Comparison of ENCODE assay signal across 9 cellular contexts in genomic region chr5:137660349-137660817, GRCh38.
A peak's percentile ranks its signal among the peaks of the same experiment; 100 is the strongest.
DNase-seq lines count a peak whose midpoint lies in the region; ATAC-seq and TF ChIP-seq lines count a peak whose summit lies in the region.
"Had no signal": no experiment of that assay in that cellular context is flagged by ENCODE, and none has a peak within 500 bp of the region (broad histone marks: within the 10 kb centered on the region; RNA-seq: fewer than 3 reads in every experiment).

No MANE protein-coding gene starts in this region.

- no peak overlapping the region for H3K4me3 Mint-ChIP-seq in naive thymus-derived CD4-positive, alpha-beta T cell
- H3K4me3 Mint-ChIP-seq in stimulated activated effector memory CD8-positive, alpha-beta T cell treated with anti-CD3 and anti-CD28 coated beads, Interleukin-12 subunit alpha, Interleukin-12 subunit beta, amount 100 ng/mL, for 72 hours: no peak overlapping the region
- H3K4me3 Mint-ChIP-seq: activated naive CD4-positive, alpha-beta T cell treated with anti-CD3 and anti-CD28 coated beads, Interleukin-2, amount 50 U/mL, for 24 hours had no signal

- H3K4me1 ChIP-seq in naive thymus-derived CD4-positive, alpha-beta T cell (ENCODE audit: control insufficient read depth in 2 of 2, insufficient read depth in 2 of 2, low read length in 2 of 2): peaks cover 0 to 4% of the 10 kb centered on the region in 2 donors

- peak; percentile 80 for TF ChIP-seq CTCF in GM20000 (IDR thresholded peaks at IDR 0.05; ENCODE audit: extremely low read depth, missing control alignments)
- peak; percentile 89 for TF ChIP-seq CTCF in epithelial cell of proximal tubule (conservative IDR thresholded peaks at IDR 0.05; ENCODE audit: low read depth, low read length)

- H3K27ac Mint-ChIP-seq in naive thymus-derived CD4-positive, alpha-beta T cell: peak overlapping the region in 4 of 9 donors; percentile 27 to 45 (median 36)
- no peak overlapping the region for H3K27ac Mint-ChIP-seq in stimulated activated effector memory CD8-positive, alpha-beta T cell treated with anti-CD3 and anti-CD28 coated beads, Interleukin-12 subunit alpha, Interleukin-12 subunit beta, amount 100 ng/mL, for 72 hours
- H3K27ac Mint-ChIP-seq: activated naive CD4-positive, alpha-beta T cell treated with anti-CD3 and anti-CD28 coated beads, Interleukin-2, amount 50 U/mL, for 24 hours had no signal

- ATAC-seq in naive thymus-derived CD4-positive, alpha-beta T cell: peak; percentile 91
- ATAC-seq in stimulated activated effector memory CD8-positive, alpha-beta T cell treated with anti-CD3 and anti-CD28 coated beads, Interleukin-12 subunit alpha, Interleukin-12 subunit beta, amount 100 ng/mL, for 72 hours: peak; percentile 85

- H3K27ac ChIP-seq in naive thymus-derived CD4-positive, alpha-beta T cell (ENCODE audit: low read depth, low read length): no peak overlapping the region

- H3K27me3 ChIP-seq in naive thymus-derived CD4-positive, alpha-beta T cell (ENCODE audit: control insufficient read depth in 2 of 2, insufficient read depth in 2 of 2, low read length in 2 of 2): no peaks in the 10 kb centered on the region

- intact Hi-C loops in naive thymus-derived CD4-positive, alpha-beta T cell (cut with micrococcal nuclease): loop anchor here (1.0 to 10.0 kb wide), 6 partner anchors 31 to 473 kb away; partner anchors contain the start of gene FAM13B (in 1 of the 2)

- CTCF ChIA-PET in naive thymus-derived CD4-positive, alpha-beta T cell (lab: Charles Lee): interaction anchor here (0.7 to 11.5 kb wide), 17 partner anchors 9 to 469 kb away, joined by 3 to 328 read pairs (median 5); partner anchors contain the start of genes HNRNPA0 and KLHL3

- no peaks in the 10 kb centered on the region for H3K9me3 ChIP-seq in naive thymus-derived CD4-positive, alpha-beta T cell (ENCODE audit: control insufficient read depth in 2 of 3, low read length in 3 of 3)

- H3K36me3 ChIP-seq in naive thymus-derived CD4-positive, alpha-beta T cell (ENCODE audit: control insufficient read depth in 2 of 3, insufficient read depth in 3 of 3, low read length in 3 of 3): peaks cover 0 to 20% (median 8%) of the 10 kb centered on the region in 3 experiments

- POLR2A ChIA-PET in naive thymus-derived CD4-positive, alpha-beta T cell (lab: Charles Lee): interaction anchor here (0.6 to 5.1 kb wide), 6 partner anchors 34 to 94 kb away, joined by 3 to 56 read pairs (median 14); partner anchors contain the start of genes HNRNPA0 and KLHL3

- H3K4me3 ChIP-seq in epithelial cell of proximal tubule (ENCODE audit: low read depth, low read length): no peak overlapping the region
- H3K4me3 ChIP-seq in naive thymus-derived CD4-positive, alpha-beta T cell (ENCODE audit: low read length): no peak overlapping the region

- H3K4me1 Mint-ChIP-seq in naive thymus-derived CD4-positive, alpha-beta T cell: peaks cover 0 to 17% (median 14%) of the 10 kb centered on the region in 7 donors
- H3K4me1 Mint-ChIP-seq in stimulated activated effector memory CD8-positive, alpha-beta T cell treated with anti-CD3 and anti-CD28 coated beads, Interleukin-12 subunit alpha, Interleukin-12 subunit beta, amount 100 ng/mL, for 72 hours: no peaks in the 10 kb centered on the region

- in situ Hi-C loops in Caki2 (cut with HindIII; ENCODE audit: low pct_unique_long_range_greater_than_20kb, low sequenced_read_pairs): no loop called here

- H3K9me3 Mint-ChIP-seq in naive thymus-derived CD4-positive, alpha-beta T cell: no peaks in the 10 kb centered on the region
- no peaks in the 10 kb centered on the region for H3K9me3 Mint-ChIP-seq in stimulated activated effector memory CD8-positive, alpha-beta T cell treated with anti-CD3 and anti-CD28 coated beads, Interleukin-12 subunit alpha, Interleukin-12 subunit beta, amount 100 ng/mL, for 72 hours
- H3K9me3 Mint-ChIP-seq: activated naive CD4-positive, alpha-beta T cell treated with anti-CD3 and anti-CD28 coated beads, Interleukin-2, amount 50 U/mL, for 24 hours had no signal

- no peaks in the 10 kb centered on the region for H3K27me3 Mint-ChIP-seq in naive thymus-derived CD4-positive, alpha-beta T cell
- H3K27me3 Mint-ChIP-seq: activated naive CD4-positive, alpha-beta T cell treated with anti-CD3 and anti-CD28 coated beads, Interleukin-2, amount 50 U/mL, for 24 hours had no signal

- peak; percentile 42 for DNase-seq in Caki2 (ENCODE audit: low read depth)
- peak; percentile 68 for DNase-seq in GM20000 (ENCODE audit: low spot score)
- DNase-seq in HS-27A (ENCODE audit: low read depth): peak; percentile 1
- peak; percentile 19 for DNase-seq in NOMO-1 treated with dmso at 0.1 percent for 144 hours (lab: John Stamatoyannopoulos, UW; ENCODE audit: unreplicated experiment)
- peak; percentile 74 for DNase-seq in activated CD8-positive, alpha-beta memory T cell treated with anti-CD3 and anti-CD28 coated beads, Interleukin-2, amount 50 U/mL, for 4 hours
- no peak for DNase-seq in epithelial cell of proximal tubule (ENCODE audit: low read depth)
- DNase-seq in naive thymus-derived CD4-positive, alpha-beta T cell: peak; percentile 32 to 78 (median 70)
- peak; percentile 42 to 81 for DNase-seq in stimulated activated effector memory CD8-positive, alpha-beta T cell treated with anti-CD3 and anti-CD28 coated beads, Interleukin-12 subunit alpha, Interleukin-12 subunit beta, amount 100 ng/mL, for 72 hours (ENCODE audit: low spot score in 2 of 2)

- peaks cover 0 to 43% (median 5%) of the 10 kb centered on the region in 5 donors for H3K36me3 Mint-ChIP-seq in naive thymus-derived CD4-positive, alpha-beta T cell
- no peaks in the 10 kb centered on the region for H3K36me3 Mint-ChIP-seq in stimulated activated effector memory CD8-positive, alpha-beta T cell treated with anti-CD3 and anti-CD28 coated beads, Interleukin-12 subunit alpha, Interleukin-12 subunit beta, amount 100 ng/mL, for 72 hours
